In the genomic region with DNA sequence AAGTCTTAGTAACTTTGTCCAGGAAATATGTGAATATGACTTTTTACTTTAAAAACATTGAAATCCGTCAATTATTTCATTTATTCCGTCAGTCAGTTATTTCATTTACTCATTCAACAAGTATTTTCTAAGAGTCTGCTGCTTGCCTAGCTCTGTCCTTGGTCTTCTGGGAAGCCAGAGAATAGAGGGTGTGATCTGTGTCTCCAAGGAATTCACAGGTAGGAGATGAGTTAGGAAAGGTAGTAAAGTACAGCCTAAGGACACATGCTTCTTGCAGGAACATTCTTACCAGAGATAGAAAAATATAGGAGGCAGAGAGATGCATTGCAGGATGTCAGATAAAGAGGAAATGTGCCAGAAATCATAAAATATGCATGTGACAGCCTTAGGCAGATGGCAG, we compare ENCODE assay signal across 19 cellular contexts. TPM values are rescaled to one million over a fixed set of nuclear protein-coding genes. Genes with fewer than 3 reads are reported as not detected.
DNase-seq lines count a peak whose midpoint lies in the region; FAIRE-seq and TF ChIP-seq lines count a peak whose summit lies in the region.
"Had no signal": no experiment of that assay in that cellular context is flagged by ENCODE, and none has a peak within 500 bp of the region (broad histone marks: within the 10 kb centered on the region; RNA-seq: fewer than 3 reads in every experiment).

No MANE protein-coding gene starts in this region.

- no peak overlapping the region for H3K56ac ChIP-seq in mesendoderm (ENCODE audit: low read length)

- H3K27ac ChIP-seq in A673 (ENCODE audit: low read depth, low read length, poor library complexity, severe bottlenecking) (peak overlapping the region; percentile 45), HEK293 (ENCODE audit: extremely low read depth, low read depth, low read length) (no peak overlapping the region), astrocyte (ENCODE audit: low read depth, low read length) (no peak overlapping the region), mesendoderm (ENCODE audit: low read depth, low read length) (no peak overlapping the region), adrenal gland (no peak overlapping the region), SJCRH30 (no peak overlapping the region)

- CTCF ChIA-PET in A673 (lab: Charles Lee), result no interaction called here
- CTCF ChIA-PET in HEK293 (lab: Yijun Ruan, JAX), result no interaction called here

- POLR2A ChIA-PET in A673 (lab: Charles Lee; ENCODE audit: low non-redundant PET), result no interaction called here
- POLR2A ChIA-PET in HEK293 (lab: Yijun Ruan, JAX), result no interaction called here

- H3K79me2 ChIP-seq in astrocyte (ENCODE audit: insufficient read depth, low read length) (no peaks in the 10 kb centered on the region), mesendoderm (ENCODE audit: control insufficient read depth, insufficient read depth, low read length) (no peaks in the 10 kb centered on the region)

- TF ChIP-seq CTCF in A673 (conservative IDR thresholded peaks at IDR 0.05; ENCODE audit: low read depth, low read length) (no peak), HEK293 (tag by site-specific recombination; IDR thresholded peaks at IDR 0.05) (no peak), astrocyte (IDR thresholded peaks at IDR 0.05; ENCODE audit: insufficient read depth, low read depth, low read length) (no peak), adrenal gland (IDR thresholded peaks at IDR 0.05) (no peak)

- no peak overlapping the region for H2BK15ac ChIP-seq in mesendoderm (replicated peaks; ENCODE audit: low read depth)

- no peaks in the 10 kb centered on the region for H3K36me3 ChIP-seq in A673 (ENCODE audit: insufficient read depth, low read length, poor library complexity, severe bottlenecking)
- no peaks in the 10 kb centered on the region for H3K36me3 ChIP-seq in HEK293 (ENCODE audit: control insufficient read depth in 2 of 2, insufficient read depth in 1 of 2, low read length in 2 of 2)
- no peaks in the 10 kb centered on the region for H3K36me3 ChIP-seq in astrocyte (ENCODE audit: insufficient read depth, low read length)
- H3K36me3 ChIP-seq in mesendoderm (ENCODE audit: control insufficient read depth, insufficient read depth, low read length), result no peaks in the 10 kb centered on the region
- H3K36me3 ChIP-seq in adrenal gland (replicated peaks in 1 of 2), result no peaks in the 10 kb centered on the region
- no peaks in the 10 kb centered on the region for H3K36me3 ChIP-seq in SJCRH30

- H3K4me1 Mint-ChIP-seq in astrocyte (ENCODE audit: low read depth, unreplicated experiment), result peaks cover 10% of the 10 kb centered on the region

- H3K4ac ChIP-seq in mesendoderm (ENCODE audit: low read depth, low read length), result no peak overlapping the region

- peaks cover 13% of the 10 kb centered on the region for H3K4me1 ChIP-seq in A673 (ENCODE audit: insufficient read depth, low read length, poor library complexity, severe bottlenecking)
- peaks cover 7% of the 10 kb centered on the region for H3K4me1 ChIP-seq in HEK293 (ENCODE audit: control insufficient read depth, insufficient read depth, low read length)
- peaks cover 14% of the 10 kb centered on the region for H3K4me1 ChIP-seq in astrocyte (ENCODE audit: insufficient read depth, low read length)
- no peaks in the 10 kb centered on the region for H3K4me1 ChIP-seq in mesendoderm (ENCODE audit: control insufficient read depth, low read depth, low read length)
- H3K4me1 ChIP-seq in adrenal gland (replicated peaks in 1 of 2), result peaks cover 0 to 10% of the 10 kb centered on the region in 2 donors
- no peaks in the 10 kb centered on the region for H3K4me1 ChIP-seq in SJCRH30

- peak overlapping the region; percentile 62 for H3K4me3 Mint-ChIP-seq in astrocyte (ENCODE audit: unreplicated experiment)
- H3K4me3 Mint-ChIP-seq: B cell; CD4-positive, CD25-positive, alpha-beta regulatory T cell had no signal

- H3K36me3 Mint-ChIP-seq in astrocyte (ENCODE audit: low read depth, unreplicated experiment), result no peaks in the 10 kb centered on the region
- H3K36me3 Mint-ChIP-seq: CD4-positive, CD25-positive, alpha-beta regulatory T cell had no signal

- H2BK5ac ChIP-seq in mesendoderm (ENCODE audit: low read length), result no peak overlapping the region

- peaks cover 2% of the 10 kb centered on the region for H3K79me1 ChIP-seq in mesendoderm (ENCODE audit: low read length)

- DNase-seq in A673 (ENCODE audit: low spot score), result no peak
- DNase-seq in astrocyte (ENCODE audit: low read depth), result no peak
- peak; percentile 51 for DNase-seq in mesendoderm
- no peak for DNase-seq in adrenal gland
- no peak for DNase-seq in activated CD4-positive, alpha-beta T cell treated with anti-CD3 and anti-CD28 coated beads for 48 hours
- DNase-seq in SJCRH30, result no peak
- DNase-seq: Caco-2; CD4-positive, CD25-positive, alpha-beta regulatory T cell; Karpas-422; NCI-H1105; NCI-H2029; NCI-H2171; NCI-H446 treated with DMSO at 0.1 percent for 48 hours; NCI-H748 treated with DMSO at 0.1 percent for 48 hours had no signal

- H2AK5ac ChIP-seq in mesendoderm (ENCODE audit: low read length), result no peak overlapping the region

- intact Hi-C loops in A673 (cut with micrococcal nuclease; ENCODE audit: unreplicated experiment) (no loop called here), adrenal gland (cut with DNase I) (no loop called here)

- no peak for FAIRE-seq in astrocyte (lab: Jason Lieb, UNC)
- FAIRE-seq: GM19239, H54, HepG2 had no signal

- no peaks in the 10 kb centered on the region for H4K20me1 ChIP-seq in astrocyte (ENCODE audit: insufficient read depth, low read length)

- H4K8ac ChIP-seq in mesendoderm (ENCODE audit: low read depth, low read length), result no peak overlapping the region

- H2AFZ ChIP-seq in astrocyte (ENCODE audit: low read depth, low read length), result no peak overlapping the region

- BruUV-seq in A673 (replicated peaks; lab: Mats Ljungman, UMichigan), result no TSS peak

- H3K27ac Mint-ChIP-seq in astrocyte (ENCODE audit: unreplicated experiment), result peak overlapping the region; percentile 20
- H3K27ac Mint-ChIP-seq: B cell; CD4-positive, CD25-positive, alpha-beta regulatory T cell had no signal

- H3K23ac ChIP-seq in mesendoderm (ENCODE audit: low read length), result no peak overlapping the region

- peak overlapping the region; percentile 26 for H3K4me2 ChIP-seq in astrocyte (ENCODE audit: low read length)
- no peak overlapping the region for H3K4me2 ChIP-seq in mesendoderm (ENCODE audit: low read length)

- no peaks in the 10 kb centered on the region for H3K9me3 Mint-ChIP-seq in astrocyte (ENCODE audit: unreplicated experiment)

- no peak overlapping the region for H4K5ac ChIP-seq in mesendoderm (ENCODE audit: low read length)

- H3K4me3 ChIP-seq in A673 (ENCODE audit: low read depth, low read length, poor library complexity, severe bottlenecking) (no peak overlapping the region), HEK293 (ENCODE audit: low read depth, low read length) (no peak overlapping the region), astrocyte (ENCODE audit: insufficient read depth, low read depth, low read length) (no peak overlapping the region), mesendoderm (ENCODE audit: low read length) (no peak overlapping the region), adrenal gland (no peak overlapping the region), SJCRH30 (no peak overlapping the region)

- WGBS in mesendoderm (ENCODE audit: extremely low coverage, insufficient coverage, low lambda C conversion rate), result no CpG with 5 or more reads among the region's 2 CpGs
- 67 to 81% (median 75%) methylated on average over 2 of the region's 2 CpGs for WGBS in adrenal gland, 4 donors

- H3K18ac ChIP-seq in mesendoderm (ENCODE audit: low read length), result no peak overlapping the region

- H3K9me3 ChIP-seq in A673 (ENCODE audit: low read depth, low read length, poor library complexity, severe bottlenecking) (no peaks in the 10 kb centered on the region), HEK293 (ENCODE audit: control insufficient read depth, insufficient read depth, low read depth, low read length) (no peaks in the 10 kb centered on the region), astrocyte (ENCODE audit: insufficient read depth, low read depth, low read length) (no peaks in the 10 kb centered on the region), adrenal gland (replicated peaks in 1 of 3) (no peaks in the 10 kb centered on the region), SJCRH30 (replicated peaks) (no peaks in the 10 kb centered on the region)
- H3K9me3 ChIP-seq: Caco-2 had no signal

- peaks cover 2% of the 10 kb centered on the region for H3K27me3 Mint-ChIP-seq in astrocyte (ENCODE audit: low read depth, unreplicated experiment)

- no peak overlapping the region for H3K9ac ChIP-seq in astrocyte (ENCODE audit: low read length)
- H3K9ac ChIP-seq in mesendoderm (ENCODE audit: low read length), result no peak overlapping the region

- TF ChIP-seq POLR2A in adrenal gland (IDR thresholded peaks at IDR 0.05), result no peak

- no peaks in the 10 kb centered on the region for H3K27me3 ChIP-seq in A673 (replicated peaks; ENCODE audit: insufficient read depth, low read depth, low read length, poor library complexity)
- no peaks in the 10 kb centered on the region for H3K27me3 ChIP-seq in astrocyte (ENCODE audit: insufficient read depth, low read length)
- H3K27me3 ChIP-seq in mesendoderm (ENCODE audit: insufficient read depth, low read length, poor library complexity), result no peaks in the 10 kb centered on the region
- H3K27me3 ChIP-seq in adrenal gland, result no peaks in the 10 kb centered on the region
- no peaks in the 10 kb centered on the region for H3K27me3 ChIP-seq in SJCRH30

- H2BK120ac ChIP-seq in mesendoderm (ENCODE audit: low read depth, low read length), result no peak overlapping the region

TF ChIP-seq in HEK293, 187 proteins besides CTCF, POLR2A, EP300 and RAD21 (continues in another document):
- TF ChIP-seq ZNF580 (tag by site-specific recombination; IDR thresholded peaks at IDR 0.05), result no peak
- TF ChIP-seq SCRT2 (tag by site-specific recombination; IDR thresholded peaks at IDR 0.05), result 0 out of 2 replicates have a peak, but pooled peaks have one; percentile 22

RNA-seq across cellular contexts. Expression of gene SH3BGRL2, which starts 3.4 kb away (rescaled TPM):
- total RNA-seq in A673 (2021) (12.0 and 13.5 TPM in 2 replicates), astrocyte (14.1 and 15.9 TPM in 2 replicates), adrenal gland (10 to 100 TPM in 3 of 8 donors, 1 to 10 TPM in 5; 5.6 to 13.3 (median 9.3) TPM)
- polyA plus RNA-seq in mesendoderm (2013, experiment 1 of 2), result 18.8 TPM
- 18.6 TPM for polyA plus RNA-seq in mesendoderm (2013, experiment 2 of 2)
- 10 to 100 TPM in 1 of 3 donors, 1 to 10 TPM in 2; 3.8 to 11.2 (median 4.6) TPM for polyA plus RNA-seq in adrenal gland
- total RNA-seq in SJCRH30 (2014; rRNA removed; shearing (Covaris generic)), result 8.1 and 9.0 TPM in 2 replicates
- total RNA-seq: B cell had no signal
